9 cellular contexts compared by ENCODE assay signal in genomic region chr6:30101939-30102700, GRCh38. TPM values are rescaled to one million over a fixed set of nuclear protein-coding genes. Genes with fewer than 3 reads are reported as not detected.
A peak's percentile ranks its signal among the peaks of the same experiment; 100 is the strongest.
DNase-seq lines count a peak whose midpoint lies in the region; ATAC-seq and TF ChIP-seq lines count a peak whose summit lies in the region.
"Had no signal": no experiment of that assay in that cellular context is flagged by ENCODE, and none has a peak within 500 bp of the region (broad histone marks: within the 10 kb centered on the region; RNA-seq: fewer than 3 reads in every experiment).

No MANE protein-coding gene starts in this region.

- POLR2A ChIA-PET in CD8-positive, alpha-beta memory T cell (lab: Charles Lee): interaction anchor here (0.7 to 1.2 kb wide), 3 partner anchors 29 to 202 kb away, joined by 3 to 6 read pairs (median 4); partner anchors contain the start of gene PPP1R11

- ATAC-seq in GM21717 (IDR thresholded peaks at IDR 0.05; ENCODE audit: unreplicated experiment) (peak; percentile 50), HG03378 (IDR thresholded peaks at IDR 0.05; ENCODE audit: unreplicated experiment) (no peak)

- BruUV-seq in mammary epithelial cell (replicated peaks; lab: Mats Ljungman, UMichigan): no TSS peak

- peak overlapping the region; percentile 95 for H2AFZ ChIP-seq in mammary epithelial cell (ENCODE audit: low read depth, low read length)

- 12% methylated on average over 15 of the region's 48 CpGs for WGBS in mammary epithelial cell (ENCODE audit: low coverage, missing lambda C conversion rate)

- CTCF ChIA-PET in CD8-positive, alpha-beta memory T cell (lab: Charles Lee): interaction anchor here (1.1 to 8.1 kb wide), 3 partner anchors 24 to 37 kb away, joined by 3 to 182 read pairs (median 5); partner anchors contain the start of gene TRIM40
- CTCF ChIA-PET in mammary epithelial cell (lab: Charles Lee; ENCODE audit: low non-redundant PET): interaction anchor here (0.6 to 1.0 kb wide), 7 partner anchors 26 to 390 kb away, joined by 3 to 9 read pairs (median 5); partner anchors contain the start of gene POLR1H

- peaks cover 45% of the 10 kb centered on the region for H3K4me1 ChIP-seq in CD8-positive, alpha-beta memory T cell (ENCODE audit: insufficient read depth, low read length)
- H3K4me1 ChIP-seq in mammary epithelial cell (ENCODE audit: insufficient read depth, low read length) (peaks cover 33% of the 10 kb centered on the region), iPS-20b (ENCODE audit: insufficient read depth, low read length) (peaks cover 6% of the 10 kb centered on the region; the same call in 1 of the 2 replicates)

- H4K20me1 ChIP-seq in mammary epithelial cell (ENCODE audit: insufficient read depth, low read length): no peaks in the 10 kb centered on the region

- H3K9me3 Mint-ChIP-seq in CD8-positive, alpha-beta memory T cell: no peaks in the 10 kb centered on the region

- peak overlapping the region; percentile 5 to 86 (median 67) for H3K27ac Mint-ChIP-seq in CD8-positive, alpha-beta memory T cell

- peak overlapping the region; percentile 59 for H3K4me3 ChIP-seq in CD8-positive, alpha-beta memory T cell (ENCODE audit: low read length)
- peak overlapping the region; percentile 32 to 46 (median 33) for H3K4me3 ChIP-seq in mammary epithelial cell (replicated peaks in 1 of 3; ENCODE audit: insufficient read depth in 1 of 3, low read depth in 2 of 3, low read length in 3 of 3)
- H3K4me3 ChIP-seq in iPS-20b (ENCODE audit: low read length): peak overlapping the region; percentile 63
- peak overlapping the region; percentile 45 for H3K4me3 ChIP-seq in skeletal muscle cell (ENCODE audit: low read depth, low read length)

- peaks cover 37 to 62% of the 10 kb centered on the region in 2 donors for H3K27me3 Mint-ChIP-seq in CD8-positive, alpha-beta memory T cell

- no peaks in the 10 kb centered on the region for H3K9me3 ChIP-seq in CD8-positive, alpha-beta memory T cell (ENCODE audit: low read length)
- H3K9me3 ChIP-seq in mammary epithelial cell (replicated peaks; ENCODE audit: insufficient read depth, low read length) (no peaks in the 10 kb centered on the region), iPS-20b (ENCODE audit: insufficient read depth, low read depth, low read length) (no peaks in the 10 kb centered on the region)

- H3K9ac ChIP-seq in mammary epithelial cell (ENCODE audit: insufficient read depth, low read length): no peak overlapping the region
- no peak overlapping the region for H3K9ac ChIP-seq in iPS-20b (ENCODE audit: low read depth, low read length)

- in situ Hi-C loops in mammary epithelial cell (cut with MboI; ENCODE audit: low sequenced_read_pairs in 2 of 2): loop anchor here in 1 of 2 donors (5.0 kb wide), 1 partner anchor 70 kb away; no protein-coding TSS in a partner anchor

- TF ChIP-seq CTCF in VCaP (conservative IDR thresholded peaks at IDR 0.05): peak; percentile 27; the same call in 1 of the 2 replicates
- peak in 1 of 2 donors; percentile 41 for TF ChIP-seq CTCF in mammary epithelial cell (conservative IDR thresholded peaks at IDR 0.05 in 1 of 2, IDR thresholded peaks at IDR 0.05 in 1 of 2; ENCODE audit: extremely low read depth in 1 of 2, insufficient read depth in 1 of 2, low read depth in 1 of 2, low read length in 2 of 2)

- H3K4me1 Mint-ChIP-seq in CD8-positive, alpha-beta memory T cell: peaks cover 44 to 53% (median 52%) of the 10 kb centered on the region in 3 donors

- dilution Hi-C loops in mammary epithelial cell (cut with HindIII; ENCODE audit: low sequenced_read_pairs): no loop called here

- no peaks in the 10 kb centered on the region for H3K36me3 Mint-ChIP-seq in CD8-positive, alpha-beta memory T cell

- H3K4me2 ChIP-seq in mammary epithelial cell (ENCODE audit: insufficient read depth, low read depth, low read length): peak overlapping the region; percentile 93

- no peaks in the 10 kb centered on the region for H3K79me2 ChIP-seq in mammary epithelial cell (ENCODE audit: insufficient read depth, low read length)

- peak overlapping the region; percentile 86 to 93 (median 88) for H3K4me3 Mint-ChIP-seq in CD8-positive, alpha-beta memory T cell

- H3K27ac ChIP-seq in CD8-positive, alpha-beta memory T cell (ENCODE audit: low read depth, low read length): no peak overlapping the region
- H3K27ac ChIP-seq in VCaP: peak overlapping the region; percentile 26; the same call in 1 of the 2 replicates
- H3K27ac ChIP-seq in mammary epithelial cell (ENCODE audit: insufficient read depth, low read depth, low read length): no peak overlapping the region
- H3K27ac ChIP-seq in iPS-20b (ENCODE audit: low read length): no peak overlapping the region

- no peaks in the 10 kb centered on the region for H3K36me3 ChIP-seq in CD8-positive, alpha-beta memory T cell (ENCODE audit: insufficient read depth, low read length)
- no peaks in the 10 kb centered on the region for H3K36me3 ChIP-seq in mammary epithelial cell (ENCODE audit: insufficient read depth, low read length)
- H3K36me3 ChIP-seq in iPS-20b (ENCODE audit: insufficient read depth, low read depth, low read length): no peaks in the 10 kb centered on the region

- H3K27me3 ChIP-seq in CD8-positive, alpha-beta memory T cell (ENCODE audit: insufficient read depth, low read length, poor library complexity, severe bottlenecking): peaks cover 32% of the 10 kb centered on the region
- H3K27me3 ChIP-seq in mammary epithelial cell (ENCODE audit: insufficient read depth, low read length) (no peaks in the 10 kb centered on the region), iPS-20b (ENCODE audit: insufficient read depth, low read length) (peaks cover 81% of the 10 kb centered on the region)

- intact Hi-C loops in mammary epithelial cell (cut with micrococcal nuclease): loop anchor here (1.0 to 5.0 kb wide), 7 partner anchors 41 to 365 kb away; partner anchors contain the start of genes POLR1H, RPP21 and TRIM39

- peak; percentile 34 to 77 (median 60) for DNase-seq in CD8-positive, alpha-beta memory T cell
- DNase-seq in NCI-H2029 (lab: John Stamatoyannopoulos, UW) (peak; percentile 80), mammary epithelial cell (peak; percentile 81), skeletal muscle cell (ENCODE audit: low read depth) (peak; percentile 65)

RNA-seq across cellular contexts. Expression of gene TRIM31, which starts 10.8 kb away (rescaled TPM):
- not detected for total RNA-seq in CD8-positive, alpha-beta memory T cell
- polyA plus RNA-seq in CD8-positive, alpha-beta memory T cell: not detected
- not detected for total RNA-seq in mammary epithelial cell
- polyA plus RNA-seq in mammary epithelial cell: 0.07 TPM
- not detected for polyA minus RNA-seq in mammary epithelial cell
- total RNA-seq: activated CD8-positive, alpha-beta memory T cell treated with anti-CD3 and anti-CD28 coated beads for 36 hours had no signal

RNA-seq across cellular contexts. Expression of gene RNF39, which starts 26.6 kb away (rescaled TPM):
- not detected for total RNA-seq in CD8-positive, alpha-beta memory T cell
- 0.17 TPM for polyA plus RNA-seq in CD8-positive, alpha-beta memory T cell
- total RNA-seq in mammary epithelial cell: 1 to 10 TPM; 2.5 to 5.4 TPM
- polyA plus RNA-seq in mammary epithelial cell: 3.3 TPM
- polyA minus RNA-seq in mammary epithelial cell: not detected
- total RNA-seq: activated CD8-positive, alpha-beta memory T cell treated with anti-CD3 and anti-CD28 coated beads for 36 hours had no signal

RNA-seq across cellular contexts. Expression of gene TRIM40, which starts 33.8 kb away (rescaled TPM):
- total RNA-seq in CD8-positive, alpha-beta memory T cell: not detected
- polyA plus RNA-seq in CD8-positive, alpha-beta memory T cell: not detected
- not detected for total RNA-seq in mammary epithelial cell
- polyA plus RNA-seq in mammary epithelial cell: not detected
- not detected for polyA minus RNA-seq in mammary epithelial cell
- total RNA-seq: activated CD8-positive, alpha-beta memory T cell treated with anti-CD3 and anti-CD28 coated beads for 36 hours had no signal

RNA-seq across cellular contexts. Expression of gene PPP1R11, which starts 35.1 kb away (rescaled TPM):
- 10 to 100 TPM; 67.1 to 70.9 TPM for total RNA-seq in CD8-positive, alpha-beta memory T cell
- 122 TPM for polyA plus RNA-seq in CD8-positive, alpha-beta memory T cell
- 10 to 100 TPM; 26.3 to 43.2 TPM for total RNA-seq in mammary epithelial cell
- polyA plus RNA-seq in mammary epithelial cell: 42.4 TPM
- polyA minus RNA-seq in mammary epithelial cell: 32.9 TPM

RNA-seq across cellular contexts. Expression of gene POLR1H, which starts 41.1 kb away (rescaled TPM):
- 10 to 100 TPM; 55.0 to 58.1 TPM for total RNA-seq in CD8-positive, alpha-beta memory T cell
- polyA plus RNA-seq in CD8-positive, alpha-beta memory T cell: 123 TPM
- total RNA-seq in mammary epithelial cell: 10 to 100 TPM; 18.8 to 33.3 TPM
- polyA plus RNA-seq in mammary epithelial cell: 32.9 TPM
- polyA minus RNA-seq in mammary epithelial cell: 21.0 TPM
